In the genomic region with DNA sequence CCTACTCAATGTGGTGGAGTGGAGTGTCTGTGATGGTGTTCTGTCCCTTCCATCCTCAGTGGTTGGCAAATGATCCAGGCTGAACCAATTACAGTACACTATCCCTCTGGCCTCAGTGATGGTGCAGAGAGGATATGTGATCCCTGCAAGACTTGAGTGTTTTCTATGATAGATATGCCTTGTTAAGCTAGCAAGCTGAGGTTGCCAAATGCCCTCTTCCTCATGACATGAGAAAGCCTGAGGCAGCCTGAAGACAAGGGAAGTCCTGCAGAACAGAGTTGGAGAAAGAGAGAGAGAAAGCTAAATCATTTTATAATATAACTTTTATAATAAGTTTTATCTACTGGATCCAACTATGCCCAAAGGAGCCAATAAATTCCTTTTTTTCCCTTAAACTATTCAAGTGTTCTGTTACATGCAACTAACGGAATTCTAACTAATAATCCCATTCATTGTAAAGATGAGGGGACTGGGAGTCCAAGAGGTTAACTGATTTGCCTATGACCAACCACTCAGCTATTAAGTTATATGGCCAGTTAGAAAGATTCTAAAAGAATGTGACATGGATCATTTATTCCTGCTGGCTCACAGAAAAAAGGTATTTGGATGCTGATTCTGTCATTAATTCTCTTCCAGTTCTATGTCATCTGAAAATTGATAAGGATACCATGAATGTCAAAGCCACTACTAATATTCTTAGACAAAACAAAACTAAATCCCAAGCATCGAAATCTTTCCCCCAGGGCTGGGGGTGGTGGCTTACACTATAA, we compare ENCODE assay signal across 22 cellular contexts. TPM values are rescaled to one million over a fixed set of nuclear protein-coding genes. Genes with fewer than 3 reads are reported as not detected.
DNase-seq lines count a peak whose midpoint lies in the region; TF ChIP-seq lines count a peak whose summit lies in the region.
"Had no signal": no experiment of that assay in that cellular context is flagged by ENCODE, and none has a peak within 500 bp of the region (broad histone marks: within the 10 kb centered on the region; RNA-seq: fewer than 3 reads in every experiment).

No MANE protein-coding gene starts in this region.

- no peaks in the 10 kb centered on the region for H3K36me3 Mint-ChIP-seq in progenitor cell of endocrine pancreas (ENCODE audit: insufficient read depth)
- H3K36me3 Mint-ChIP-seq: CD14-positive monocyte had no signal

- in situ Hi-C loops in Caki2 (cut with HindIII; ENCODE audit: low pct_unique_long_range_greater_than_20kb, low sequenced_read_pairs) = no loop called here

- H3K27ac Mint-ChIP-seq in progenitor cell of endocrine pancreas = no peak overlapping the region
- H3K27ac Mint-ChIP-seq: B cell, T-helper 17 cell had no signal

- no peak overlapping the region for H3K4me3 Mint-ChIP-seq in progenitor cell of endocrine pancreas (ENCODE audit: low read depth)
- H3K4me3 Mint-ChIP-seq: B cell, CD14-positive monocyte, T-helper 17 cell had no signal

- DNase-seq in Caki2 (ENCODE audit: low read depth) (peak; percentile 22), LHCN-M2 (ENCODE audit: low read depth) (peak; percentile 10), astrocyte of the hippocampus (ENCODE audit: low read depth, low spot score) (peak; percentile 17), renal cortical epithelial cell (ENCODE audit: low read depth) (peak; percentile 51), DMS 273 (lab: John Stamatoyannopoulos, UW; ENCODE audit: unreplicated experiment) (no peak), progenitor cell of endocrine pancreas (ENCODE audit: low spot score, unreplicated experiment) (no peak), islet precursor cell (no peak)
- DNase-seq: DMS 273 treated with DMSO at 0.1 percent for 48 hours, DMS79 treated with DMSO at 0.1 percent for 48 hours, H7, IMR-90, NCI-H1694, NCI-H2081, NCI-H2171, NCI-H345, NCI-H524, NCI-H82, Peyer's patch, SW 1271, T-helper 17 cell had no signal

- no peak for TF ChIP-seq CTCF in progenitor cell of endocrine pancreas (IDR thresholded peaks at IDR 0.05; ENCODE audit: unreplicated experiment)

- no peaks in the 10 kb centered on the region for H3K4me1 Mint-ChIP-seq in progenitor cell of endocrine pancreas (ENCODE audit: low read depth)
- H3K4me1 Mint-ChIP-seq: CD14-positive monocyte, T-helper 17 cell had no signal

- peaks cover 19% of the 10 kb centered on the region for H3K27me3 Mint-ChIP-seq in progenitor cell of endocrine pancreas

- no peaks in the 10 kb centered on the region for H3K9me3 Mint-ChIP-seq in progenitor cell of endocrine pancreas (ENCODE audit: low read depth)

RNA-seq across cellular contexts. Expression of a gene that starts 41.4 kb away (rescaled TPM):
- 59.3 and 67.8 TPM in 2 replicates for total RNA-seq in Caki2 (2014; rRNA removed; shearing (Covaris generic); ENCODE audit: low replicate concordance)
- total RNA-seq in LHCN-M2 (2014; rRNA removed) = 54.5 and 55.9 TPM in 2 replicates
- 67.8 TPM for polyA plus RNA-seq in LHCN-M2 (2012)
- 30.9 and 39.1 TPM in 2 replicates for total RNA-seq in renal cortical epithelial cell
- 64.3 and 66.9 TPM in 2 replicates for total RNA-seq in progenitor cell of endocrine pancreas

Comparison
In these comparisons a context has a peak if more than half of its experiments do, and no peak if none do; other contexts are left out.
1. DNase-seq: peak in Caki2 (single experiment), LHCN-M2 (single experiment), astrocyte of the hippocampus (single experiment) and renal cortical epithelial cell (single experiment); none in DMS 273 (single experiment), progenitor cell of endocrine pancreas (single experiment) and islet precursor cell (single experiment).